ENCODE assay signal across 1 cellular context in genomic region chr6:16092140-16092539, GRCh38.
TF ChIP-seq lines count a peak whose summit lies in the region.

No MANE protein-coding gene starts in this region.

TF ChIP-seq in K562, 482 proteins besides CTCF, POLR2A, EP300 and RAD21:
- TF ChIP-seq ESRRA (IDR thresholded peaks at IDR 0.05; ENCODE audit: borderline replicate concordance, low read depth) (no peak), MAFF (IDR thresholded peaks at IDR 0.05; ENCODE audit: low read length) (no peak), SPI1 (IDR thresholded peaks at IDR 0.05; ENCODE audit: borderline replicate concordance, low read depth, low read length) (0 out of 2 replicates have a peak, but pooled peaks have one; percentile 10), MTF1 (CRISPR knock-in tag; IDR thresholded peaks at IDR 0.05; ENCODE audit: borderline replicate concordance) (no peak)
